12 cellular contexts compared by ENCODE assay signal in the genomic region with DNA sequence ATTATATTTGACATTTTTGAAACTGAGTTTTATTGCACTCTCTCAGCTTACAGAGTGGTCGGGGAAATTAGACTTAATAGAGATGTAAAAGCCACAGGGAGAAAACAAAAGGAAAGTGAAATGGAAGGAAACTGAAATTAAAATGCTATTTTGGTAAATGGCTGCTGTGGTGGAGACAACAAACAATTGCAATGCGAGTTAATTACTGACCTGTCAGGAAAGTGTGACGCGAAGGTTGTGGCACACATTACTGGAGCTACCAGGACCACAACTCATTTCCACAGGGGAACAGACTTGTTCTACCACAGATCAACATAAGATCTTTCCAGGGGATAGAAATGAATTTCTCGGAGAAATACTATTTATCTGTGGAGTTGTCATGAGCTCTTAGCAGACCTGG. TPM values are rescaled to one million over a fixed set of nuclear protein-coding genes. Genes with fewer than 3 reads are reported as not detected.
A peak's percentile ranks its signal among the peaks of the same experiment; 100 is the strongest.
DNase-seq lines count a peak whose midpoint lies in the region; ATAC-seq and TF ChIP-seq lines count a peak whose summit lies in the region.
"Had no signal": no experiment of that assay in that cellular context is flagged by ENCODE, and none has a peak within 500 bp of the region (broad histone marks: within the 10 kb centered on the region; RNA-seq: fewer than 3 reads in every experiment).

No MANE protein-coding gene starts in this region.

- DNase-seq in iPS-NIHi7 (ENCODE audit: extremely low spot score) (no peak), vagina (ENCODE audit: extremely low spot score in 2 of 2) (no peak), medulla oblongata (ENCODE audit: extremely low spot score) (no peak), NCI-H345 treated with DMSO at 0.1 percent for 48 hours (lab: John Stamatoyannopoulos, UW; ENCODE audit: unreplicated experiment) (no peak)
- DNase-seq: DMS153, left colon, NCI-H2171, SJCRH30 had no signal

- no peaks in the 10 kb centered on the region for H3K27me3 ChIP-seq in vagina

- H3K9me3 Mint-ChIP-seq in activated naive CD8-positive, alpha-beta T cell (ENCODE audit: low read depth) = no peaks in the 10 kb centered on the region

- peak; percentile 62 for ATAC-seq in GM18498 (IDR thresholded peaks at IDR 0.05; ENCODE audit: unreplicated experiment)
- peak; percentile 50 for ATAC-seq in GM19351 (IDR thresholded peaks at IDR 0.05; ENCODE audit: unreplicated experiment)
- ATAC-seq in HG03066 (IDR thresholded peaks at IDR 0.05; ENCODE audit: low read depth, unreplicated experiment) = peak; percentile 63
- ATAC-seq: left colon had no signal

- H3K4me3 Mint-ChIP-seq in activated naive CD8-positive, alpha-beta T cell = peak overlapping the region; percentile 52

- no peak overlapping the region for H3K27ac ChIP-seq in vagina
- H3K27ac ChIP-seq: SJCRH30 had no signal

- no peaks in the 10 kb centered on the region for H3K9me3 ChIP-seq in vagina
- H3K9me3 ChIP-seq: SJCRH30 had no signal

- peaks cover 5% of the 10 kb centered on the region for H3K36me3 Mint-ChIP-seq in activated naive CD8-positive, alpha-beta T cell

- no peak for TF ChIP-seq CTCF in vagina (IDR thresholded peaks at IDR 0.05)

- H3K27ac Mint-ChIP-seq in activated naive CD8-positive, alpha-beta T cell = peak overlapping the region; percentile 95

- no peak overlapping the region for H3K4me3 ChIP-seq in vagina
- H3K4me3 ChIP-seq: SJCRH30 had no signal

- no peaks in the 10 kb centered on the region for H3K36me3 ChIP-seq in vagina
- H3K36me3 ChIP-seq: SJCRH30 had no signal

- peaks cover 93% of the 10 kb centered on the region for H3K4me1 Mint-ChIP-seq in activated naive CD8-positive, alpha-beta T cell (ENCODE audit: low read depth)

- intact Hi-C loops in vagina (cut with DNase I) = no loop called here

- H3K4me1 ChIP-seq in vagina = no peaks in the 10 kb centered on the region
- H3K4me1 ChIP-seq: SJCRH30 had no signal

- H3K27me3 Mint-ChIP-seq in activated naive CD8-positive, alpha-beta T cell = no peaks in the 10 kb centered on the region

- TF ChIP-seq POLR2A in vagina (IDR thresholded peaks at IDR 0.05) = no peak

RNA-seq across cellular contexts. Expression of a gene that starts 19.5 kb away (rescaled TPM):
- total RNA-seq in vagina = 9.1 TPM
